1 cellular context compared by ENCODE assay signal in the genomic region with DNA sequence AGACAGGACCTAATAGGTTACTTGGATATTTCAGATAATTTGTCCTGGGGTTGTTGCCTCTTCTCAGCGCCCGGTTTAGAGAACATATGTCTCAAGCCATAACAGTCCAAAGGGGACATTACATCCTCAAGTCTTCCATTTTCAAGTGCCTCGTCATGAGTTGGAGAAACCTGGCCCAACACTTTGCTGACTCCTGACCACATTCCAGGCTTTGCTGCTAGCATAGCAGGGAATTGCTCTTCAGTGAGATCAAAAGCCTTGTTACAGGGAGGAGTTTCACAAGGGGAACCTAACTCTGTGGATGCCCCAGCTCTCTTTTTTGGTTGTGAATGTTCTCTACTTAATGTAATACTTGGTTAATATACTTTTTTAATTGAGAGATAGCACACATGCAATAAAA.
TF ChIP-seq lines count a peak whose summit lies in the region.

No MANE protein-coding gene starts in this region.

TF ChIP-seq in IMR-90, 13 proteins besides CTCF, POLR2A, EP300 and RAD21:
- TF ChIP-seq SMC3 (IDR thresholded peaks at IDR 0.05; ENCODE audit: low read depth, low read length) = no peak
- TF ChIP-seq MAFK (IDR thresholded peaks at IDR 0.05; ENCODE audit: low read depth, low read length) = no peak
- no peak for TF ChIP-seq CHD1 (IDR thresholded peaks at IDR 0.05; ENCODE audit: low read depth, low read length)
- no peak for TF ChIP-seq RCOR1 (IDR thresholded peaks at IDR 0.05; ENCODE audit: insufficient replicate concordance, low read length)
- TF ChIP-seq ELK1 (IDR thresholded peaks at IDR 0.05; ENCODE audit: borderline replicate concordance, low read depth, low read length) = no peak
- no peak for TF ChIP-seq RFX5 (IDR thresholded peaks at IDR 0.05; ENCODE audit: low read depth, low read length)
- no peak for TF ChIP-seq USF2 (IDR thresholded peaks at IDR 0.05; ENCODE audit: low read depth, low read length)
- TF ChIP-seq CEBPB (IDR thresholded peaks at IDR 0.05; ENCODE audit: low read depth, low read length) = no peak
- no peak for TF ChIP-seq NFE2L2 (IDR thresholded peaks at IDR 0.05; ENCODE audit: low read depth, low read length)
- TF ChIP-seq MAZ (IDR thresholded peaks at IDR 0.05; ENCODE audit: borderline replicate concordance, low read depth, low read length) = no peak
- TF ChIP-seq FOS (IDR thresholded peaks at IDR 0.05; ENCODE audit: low read depth, low read length) = no peak
- TF ChIP-seq BHLHE40 (IDR thresholded peaks at IDR 0.05; ENCODE audit: low read depth, low read length) = no peak
- no peak for TF ChIP-seq MXI1 (IDR thresholded peaks at IDR 0.05; ENCODE audit: borderline replicate concordance, low read depth, low read length)
